7 cellular contexts compared by ENCODE assay signal in the genomic region with DNA sequence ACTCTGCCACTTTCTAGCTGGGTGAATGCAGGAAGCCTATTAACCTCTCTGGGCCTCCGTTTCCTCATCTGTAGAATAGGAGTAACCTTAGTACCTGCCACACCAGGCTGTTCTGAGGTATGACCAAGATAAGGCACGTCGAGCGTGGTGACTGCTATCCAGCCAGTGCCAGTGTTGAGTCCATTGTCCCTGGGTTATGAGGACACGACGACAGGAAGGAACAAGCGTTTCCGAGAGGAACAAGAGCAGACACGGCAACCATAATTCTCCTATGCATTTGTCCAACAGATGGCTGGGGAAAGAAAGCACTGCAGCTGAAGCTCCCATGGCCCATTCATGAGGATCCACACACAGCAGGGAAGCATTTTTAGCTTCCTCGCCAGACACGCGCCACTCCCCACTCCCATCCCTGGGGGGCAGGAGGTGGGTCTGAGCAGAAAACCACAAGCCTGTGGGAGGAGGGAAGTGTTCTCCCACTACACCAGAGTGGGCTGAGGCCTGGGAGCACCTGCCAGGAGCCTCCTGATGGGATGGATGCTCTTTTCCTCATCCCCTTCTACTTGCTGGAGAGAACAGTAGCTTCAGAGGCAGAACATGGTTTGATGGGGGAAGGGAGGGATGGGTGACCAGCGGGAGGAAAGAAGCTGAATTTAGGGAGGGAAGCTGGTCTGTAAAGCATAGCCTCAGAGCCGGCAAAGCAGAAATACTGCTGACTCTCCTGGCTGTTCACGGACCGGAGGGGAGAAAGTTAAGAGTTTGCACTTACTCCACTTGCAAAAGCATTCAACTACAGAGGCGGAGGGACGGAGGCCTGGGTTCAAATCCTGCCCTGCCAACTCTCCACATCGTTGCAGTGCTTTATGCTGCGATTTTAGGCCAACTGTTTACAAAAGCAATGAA. TPM values are rescaled to one million over a fixed set of nuclear protein-coding genes. Genes with fewer than 3 reads are reported as not detected.
A peak's percentile ranks its signal among the peaks of the same experiment; 100 is the strongest.
DNase-seq lines count a peak whose midpoint lies in the region; ATAC-seq and TF ChIP-seq lines count a peak whose summit lies in the region.

No MANE protein-coding gene starts in this region.

- no peaks in the 10 kb centered on the region for H3K9me3 ChIP-seq in osteoblast (ENCODE audit: low read depth, low read length)

- peak overlapping the region; percentile 97 for H3K4me2 ChIP-seq in osteoblast (ENCODE audit: insufficient read depth, low read length)

- H3K4me3 ChIP-seq in osteoblast (ENCODE audit: insufficient read depth, low read length): peak overlapping the region; percentile 96

- peaks cover 64% of the 10 kb centered on the region for H4K20me1 ChIP-seq in osteoblast (ENCODE audit: insufficient read depth, low read length)

- TF ChIP-seq CTCF in osteoblast (IDR thresholded peaks at IDR 0.05; ENCODE audit: extremely low read depth, low read depth, low read length): no peak

- H3K27me3 ChIP-seq in osteoblast (ENCODE audit: insufficient read depth, low read length): no peaks in the 10 kb centered on the region

- intact Hi-C loops in left ventricle myocardium superior (cut with micrococcal nuclease): no loop called here

- H2AFZ ChIP-seq in osteoblast (ENCODE audit: low read length): no peak overlapping the region

- ATAC-seq in GM21619 (IDR thresholded peaks at IDR 0.05; ENCODE audit: unreplicated experiment) (no peak), left ventricle myocardium superior (no peak)

- peak; percentile 36 for DNase-seq in EH (ENCODE audit: low read depth)
- DNase-seq in NCI-H345 (lab: John Stamatoyannopoulos, UW): peak; percentile 16
- no peak for DNase-seq in osteoblast (ENCODE audit: insufficient read length, low spot score, missing footprints)
- no peak for DNase-seq in DMS79 (lab: John Stamatoyannopoulos, UW)
- DNase-seq in left ventricle myocardium superior: no peak

- peaks cover 50% of the 10 kb centered on the region for H3K4me1 ChIP-seq in osteoblast (ENCODE audit: insufficient read depth, low read length)

- H3K79me2 ChIP-seq in osteoblast (ENCODE audit: insufficient read depth, low read length): peaks cover 77% of the 10 kb centered on the region

- peak overlapping the region; percentile 10 for H3K27ac ChIP-seq in cingulate gyrus (ENCODE audit: low read depth, low read length)
- peak overlapping the region; percentile 10 for H3K27ac ChIP-seq in osteoblast (ENCODE audit: low read depth, low read length)

- peaks cover 32% of the 10 kb centered on the region for H3K36me3 ChIP-seq in osteoblast (ENCODE audit: insufficient read depth, low read length)

RNA-seq across cellular contexts. Expression of gene COTL1, which starts 2.7 kb away (rescaled TPM):
- total RNA-seq in osteoblast (145 and 170 TPM in 2 replicates), left ventricle myocardium superior (11.8 TPM)

RNA-seq across cellular contexts. Expression of gene KLHL36, which starts 33.1 kb away (rescaled TPM):
- 67.5 and 69.1 TPM in 2 replicates for total RNA-seq in osteoblast
- 62.5 TPM for total RNA-seq in left ventricle myocardium superior

Comparison
In these comparisons a context has a peak if more than half of its experiments do, and no peak if none do; other contexts are left out.
1. DNase-seq: peak in EH (single experiment) and NCI-H345 (single experiment); none in osteoblast (single experiment), DMS79 (single experiment) and left ventricle myocardium superior (single experiment).
2. RNA of gene COTL1, which starts 2.7 kb away (total RNA-seq): 145 to 170 TPM in osteoblast; 11.8 TPM in left ventricle myocardium superior (single experiment); every median in the first group is over 10 times any median in the second.